ENCODE assay signal across 1 cellular context in genomic region chr6:139925894-139926641, GRCh38.
TF ChIP-seq lines count a peak whose summit lies in the region.

No MANE protein-coding gene starts in this region.

TF ChIP-seq in SK-N-SH treated with all-trans-retinoic acid at 6 μM for 48 hours, 23 proteins besides CTCF, POLR2A, EP300 and RAD21 (continued from another document):
- TF ChIP-seq TCF4 (CRISPR knock-in tag; IDR thresholded peaks at IDR 0.05; ENCODE audit: borderline replicate concordance): peak; percentile 92
TF ChIP-seq in SK-N-SH treated with all-trans-retinoic acid at 6 μM for 48 hours: peak in this region for 8.
